In the genomic region with DNA sequence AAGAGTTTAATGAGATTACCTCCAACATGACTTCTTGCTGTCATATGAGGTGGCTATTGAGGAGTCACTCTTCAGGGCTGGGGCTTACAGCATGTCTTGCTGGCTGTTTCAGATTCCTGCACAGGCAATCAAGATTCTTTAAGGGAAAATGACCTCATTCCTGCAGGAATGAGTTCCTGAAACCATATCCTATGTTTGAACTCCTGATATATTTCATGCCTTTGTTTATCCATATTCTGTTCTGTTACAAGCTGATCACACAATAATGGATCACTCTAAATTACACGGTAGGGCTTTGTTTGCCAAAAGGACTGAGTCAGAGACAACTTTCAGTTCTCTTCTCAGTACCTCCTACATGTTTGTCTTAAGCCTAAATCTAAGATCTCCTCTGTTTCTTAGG, we compare ENCODE assay signal across 11 cellular contexts.
DNase-seq lines count a peak whose midpoint lies in the region; ATAC-seq and TF ChIP-seq lines count a peak whose summit lies in the region.
"Had no signal": no experiment of that assay in that cellular context is flagged by ENCODE, and none has a peak within 500 bp of the region (broad histone marks: within the 10 kb centered on the region; RNA-seq: fewer than 3 reads in every experiment).

No MANE protein-coding gene starts in this region.

- H3K27ac ChIP-seq in hepatocyte: peak overlapping the region; percentile 58
- H3K27ac ChIP-seq: heart right ventricle had no signal

- no peaks in the 10 kb centered on the region for H3K9me3 Mint-ChIP-seq in type B pancreatic cell

- no peaks in the 10 kb centered on the region for H4K20me1 ChIP-seq in hepatocyte (ENCODE audit: insufficient read depth, poor library complexity, severe bottlenecking)

- H3K27ac Mint-ChIP-seq in type B pancreatic cell: no peak overlapping the region
- H3K27ac Mint-ChIP-seq: activated naive CD8-positive, alpha-beta T cell; memory B cell had no signal

- H3K27me3 Mint-ChIP-seq in type B pancreatic cell: no peaks in the 10 kb centered on the region
- H3K27me3 Mint-ChIP-seq: activated naive CD8-positive, alpha-beta T cell; memory B cell had no signal

- H3K36me3 Mint-ChIP-seq in type B pancreatic cell: no peaks in the 10 kb centered on the region
- H3K36me3 Mint-ChIP-seq: activated naive CD8-positive, alpha-beta T cell; memory B cell had no signal

- peak; percentile 58 for ATAC-seq in HG03432 (IDR thresholded peaks at IDR 0.05; ENCODE audit: unreplicated experiment)
- ATAC-seq: heart right ventricle, Right ventricle myocardium inferior had no signal

- no peaks in the 10 kb centered on the region for H3K36me3 ChIP-seq in hepatocyte (replicated peaks; ENCODE audit: insufficient read depth, low read depth)
- H3K36me3 ChIP-seq: heart right ventricle had no signal

- no peaks in the 10 kb centered on the region for H3K4me1 ChIP-seq in hepatocyte (ENCODE audit: insufficient read depth)
- H3K4me1 ChIP-seq: heart right ventricle had no signal

- H3K4me3 Mint-ChIP-seq in type B pancreatic cell: peak overlapping the region; percentile 18
- H3K4me3 Mint-ChIP-seq: activated naive CD8-positive, alpha-beta T cell; memory B cell had no signal

- no peak for TF ChIP-seq CTCF in hepatocyte (IDR thresholded peaks at IDR 0.05; ENCODE audit: poor library complexity)
- TF ChIP-seq CTCF in type B pancreatic cell (conservative IDR thresholded peaks at IDR 0.05): no peak

- peaks cover 13% of the 10 kb centered on the region for H3K4me1 Mint-ChIP-seq in type B pancreatic cell (ENCODE audit: unreplicated experiment)
- H3K4me1 Mint-ChIP-seq: memory B cell had no signal

- DNase-seq in amniotic epithelial cell (ENCODE audit: low read depth) (peak; percentile 59), hepatocyte (ENCODE audit: low spot score) (peak; percentile 21), type B pancreatic cell (ENCODE audit: extremely low spot score, unreplicated experiment) (no peak), NCI-H1092 treated with DMSO at 0.1 percent for 48 hours (lab: John Stamatoyannopoulos, UW) (no peak), NCI-H774 (lab: John Stamatoyannopoulos, UW) (no peak), GOT3 (lab: John Stamatoyannopoulos, UW) (no peak)
- DNase-seq: heart right ventricle had no signal

- H3K9me3 ChIP-seq in hepatocyte (ENCODE audit: low read depth): no peaks in the 10 kb centered on the region

- no peak overlapping the region for H2AFZ ChIP-seq in hepatocyte

- no peaks in the 10 kb centered on the region for H3K79me2 ChIP-seq in hepatocyte

- H3K4me3 ChIP-seq in hepatocyte: no peak overlapping the region
- H3K4me3 ChIP-seq: heart right ventricle had no signal

- no peaks in the 10 kb centered on the region for H3K9me2 ChIP-seq in hepatocyte (replicated peaks; ENCODE audit: insufficient read depth)

- 47% methylated on average over 1 of the region's 1 CpG for WGBS in hepatocyte (ENCODE audit: low lambda C conversion rate, missing lambda C conversion rate)

- no peak overlapping the region for H3K4me2 ChIP-seq in hepatocyte

- H3K27me3 ChIP-seq in hepatocyte: no peaks in the 10 kb centered on the region
- H3K27me3 ChIP-seq: heart right ventricle had no signal

Comparison
In these comparisons a context has a peak if more than half of its experiments do, and no peak if none do; other contexts are left out.
1. DNase-seq: peak in amniotic epithelial cell (single experiment) and hepatocyte (single experiment); none in type B pancreatic cell (single experiment), NCI-H1092 treated with DMSO at 0.1 percent for 48 hours (single experiment), NCI-H774 (single experiment) and GOT3 (single experiment).